In genomic region chr4:52052475-52052780, GRCh38 we compare ENCODE assay signal across 9 cellular contexts. TPM values are rescaled to one million over a fixed set of nuclear protein-coding genes. Genes with fewer than 3 reads are reported as not detected.
DNase-seq lines count a peak whose midpoint lies in the region; ATAC-seq and TF ChIP-seq lines count a peak whose summit lies in the region.
"Had no signal": no experiment of that assay in that cellular context is flagged by ENCODE, and none has a peak within 500 bp of the region (broad histone marks: within the 10 kb centered on the region; RNA-seq: fewer than 3 reads in every experiment).

No MANE protein-coding gene starts in this region.

- no peaks in the 10 kb centered on the region for H3K4me1 Mint-ChIP-seq in Calu3 (ENCODE audit: low read depth, unreplicated experiment)
- H3K4me1 Mint-ChIP-seq in stimulated activated effector memory CD8-positive, alpha-beta T cell treated with anti-CD3 and anti-CD28 coated beads, Interleukin-12 subunit alpha, Interleukin-12 subunit beta, amount 100 ng/mL, for 72 hours: peaks cover 10% of the 10 kb centered on the region

- peak overlapping the region; percentile 49 for H3K4me3 ChIP-seq in LNCaP clone FGC (ENCODE audit: low read depth, low read length)

- in situ Hi-C loops in ACHN (cut with HindIII; ENCODE audit: low pct_ligation_motif_present, low pct_unique_long_range_greater_than_20kb, low sequenced_read_pairs): no loop called here

- H3K27me3 Mint-ChIP-seq in Calu3 (ENCODE audit: unreplicated experiment): peaks cover 59% of the 10 kb centered on the region

- H3K9me3 Mint-ChIP-seq in Calu3 (ENCODE audit: low read depth, unreplicated experiment): no peaks in the 10 kb centered on the region
- no peaks in the 10 kb centered on the region for H3K9me3 Mint-ChIP-seq in stimulated activated effector memory CD8-positive, alpha-beta T cell treated with anti-CD3 and anti-CD28 coated beads, Interleukin-12 subunit alpha, Interleukin-12 subunit beta, amount 100 ng/mL, for 72 hours

- BruUV-seq in Calu3 (replicated peaks; lab: Mats Ljungman, UMichigan): no TSS peak

- intact Hi-C loops in Calu3 (cut with micrococcal nuclease; ENCODE audit: unreplicated experiment) (no loop called here), Right ventricle myocardium superior (cut with DNase I) (no loop called here)

- CTCF ChIA-PET in Calu3 (lab: Charles Lee): no interaction called here

- ATAC-seq in GM21381 (IDR thresholded peaks at IDR 0.05; ENCODE audit: unreplicated experiment) (peak; percentile 42), Right ventricle myocardium superior (ENCODE audit: poor library complexity) (peak; percentile 56)
- no peak for ATAC-seq in stimulated activated effector memory CD8-positive, alpha-beta T cell treated with anti-CD3 and anti-CD28 coated beads, Interleukin-12 subunit alpha, Interleukin-12 subunit beta, amount 100 ng/mL, for 72 hours

- DNase-seq in Calu3: no peak
- DNase-seq in LNCaP clone FGC (ENCODE audit: low read depth): no peak
- no peak for DNase-seq in Right ventricle myocardium superior
- no peak for DNase-seq in stimulated activated effector memory CD8-positive, alpha-beta T cell treated with anti-CD3 and anti-CD28 coated beads, Interleukin-12 subunit alpha, Interleukin-12 subunit beta, amount 100 ng/mL, for 72 hours (ENCODE audit: low spot score in 2 of 2)
- DNase-seq in ACHN: no peak
- DNase-seq in NCI-H128 (lab: John Stamatoyannopoulos, UW; ENCODE audit: unreplicated experiment): no peak
- no peak for DNase-seq in activated naive CD4-positive, alpha-beta T cell treated with anti-CD3 and anti-CD28 coated beads, Interleukin-2, amount 50 U/mL, for 16 hours

- peak overlapping the region; percentile 63 for H3K4me3 Mint-ChIP-seq in Calu3 (ENCODE audit: low read depth, unreplicated experiment)
- peak overlapping the region; percentile 58 for H3K4me3 Mint-ChIP-seq in stimulated activated effector memory CD8-positive, alpha-beta T cell treated with anti-CD3 and anti-CD28 coated beads, Interleukin-12 subunit alpha, Interleukin-12 subunit beta, amount 100 ng/mL, for 72 hours

- no peak for TF ChIP-seq CTCF in Calu3 (IDR thresholded peaks at IDR 0.05; ENCODE audit: unreplicated experiment)
- TF ChIP-seq CTCF in LNCaP clone FGC (IDR thresholded peaks at IDR 0.05; ENCODE audit: control insufficient read depth, extremely low read depth, insufficient read depth): no peak

- H3K36me3 Mint-ChIP-seq in Calu3 (ENCODE audit: insufficient read depth, unreplicated experiment): peaks cover 4% of the 10 kb centered on the region
- H3K36me3 Mint-ChIP-seq in stimulated activated effector memory CD8-positive, alpha-beta T cell treated with anti-CD3 and anti-CD28 coated beads, Interleukin-12 subunit alpha, Interleukin-12 subunit beta, amount 100 ng/mL, for 72 hours: no peaks in the 10 kb centered on the region

- no peak overlapping the region for H3K27ac Mint-ChIP-seq in Calu3 (ENCODE audit: unreplicated experiment)
- H3K27ac Mint-ChIP-seq in stimulated activated effector memory CD8-positive, alpha-beta T cell treated with anti-CD3 and anti-CD28 coated beads, Interleukin-12 subunit alpha, Interleukin-12 subunit beta, amount 100 ng/mL, for 72 hours: no peak overlapping the region

RNA-seq across cellular contexts. Expression of gene SPATA18, which starts 1.3 kb away (rescaled TPM):
- total RNA-seq in Calu3 (2022): not detected in 2 replicates
- total RNA-seq in Right ventricle myocardium superior: 2.5 TPM

RNA-seq across cellular contexts. Expression of gene SGCB, which starts 14.3 kb away (rescaled TPM):
- total RNA-seq in Calu3 (2022) (10.4 and 11.8 TPM in 2 replicates), Right ventricle myocardium superior (74.6 TPM)

RNA-seq across cellular contexts. Expression of gene LRRC66, which starts 32.3 kb away (rescaled TPM):
- total RNA-seq in Calu3 (2022): 0.15 TPM in 1 of 2 replicates, not detected in the other
- 0.32 TPM for total RNA-seq in Right ventricle myocardium superior
- total RNA-seq: HT1080 had no signal
